ENCODE assay signal across 8 cellular contexts in the genomic region with DNA sequence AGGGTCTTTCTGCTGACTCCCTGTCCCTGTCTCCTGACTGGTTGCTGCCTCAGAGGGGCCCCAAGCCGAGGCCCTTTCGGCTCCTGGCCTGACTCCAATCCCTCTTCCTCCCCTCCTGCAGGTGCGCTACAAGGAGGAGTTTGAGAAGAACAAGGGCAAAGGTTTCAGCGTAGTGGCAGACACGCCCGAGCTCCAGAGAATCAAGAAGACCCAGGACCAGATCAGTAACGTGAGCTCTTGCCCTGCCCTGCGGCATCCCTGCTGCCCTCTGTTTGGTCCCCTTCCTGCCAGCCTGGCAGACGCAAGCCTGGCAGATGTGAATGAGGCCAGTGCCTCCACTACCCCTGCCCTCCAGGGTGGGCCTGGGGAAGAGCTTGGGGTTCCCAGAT. TPM values are rescaled to one million over a fixed set of nuclear protein-coding genes. Genes with fewer than 3 reads are reported as not detected.
DNase-seq lines count a peak whose midpoint lies in the region; TF ChIP-seq lines count a peak whose summit lies in the region.

No MANE protein-coding gene starts in this region.

- H2BK120ac ChIP-seq in H9 (ENCODE audit: low read depth, low read length, poor library complexity, severe bottlenecking): no peak overlapping the region

- no peaks in the 10 kb centered on the region for H3K23me2 ChIP-seq in H9 (ENCODE audit: insufficient read length, low read depth, low read length, poor library complexity, severe bottlenecking)

- H4K8ac ChIP-seq in H9 (replicated peaks; ENCODE audit: insufficient read length, low read depth, low read length): no peak overlapping the region

- H3K36me3 Mint-ChIP-seq in H9 (ENCODE audit: insufficient read depth in 1 of 3, low read depth in 3 of 3): peaks cover 5 to 37% (median 28%) of the 10 kb centered on the region in 3 experiments; a peak in 5 of 7 replicates

- H3K9ac ChIP-seq in H9 (ENCODE audit: extremely low read depth, insufficient read length, low read length): no peak overlapping the region

- H4K5ac ChIP-seq in H9 (ENCODE audit: insufficient read length, low read depth, low read length): no peak overlapping the region

- no peak for DNase-seq in H9
- no peak for DNase-seq in WERI-Rb-1
- no peak for DNase-seq in NCI-H345 (lab: John Stamatoyannopoulos, UW)
- DNase-seq in cerebellar cortex (ENCODE audit: low spot score): no peak
- no peak for DNase-seq in GM19240 (ENCODE audit: insufficient read length, low spot score)
- DNase-seq in BE2C: no peak

- no peak overlapping the region for H3K4me3 Mint-ChIP-seq in H9

- no peak overlapping the region for H3K4ac ChIP-seq in H9 (ENCODE audit: low read depth, low read length)

- H2BK12ac ChIP-seq in H9 (ENCODE audit: insufficient read length, low read depth, low read length): no peak overlapping the region

- H3K79me1 ChIP-seq in H9 (ENCODE audit: insufficient read depth, low read depth, low read length, poor library complexity, severe bottlenecking): no peaks in the 10 kb centered on the region

- peak overlapping the region; percentile 43 to 93 (median 57); a peak in 4 of 7 replicates for H3K27ac Mint-ChIP-seq in H9

- H3K4me3 ChIP-seq in GM08714 (ENCODE audit: low read length) (peak overlapping the region; percentile 4; the same call in 1 of the 2 replicates), WERI-Rb-1 (ENCODE audit: low read depth, low read length) (no peak overlapping the region), muscle layer of duodenum (ENCODE audit: low read depth in 1 of 2, low read length in 2 of 2) (peak overlapping the region in 1 of 2 donors; percentile 16), BE2C (ENCODE audit: low read depth, low read length) (no peak overlapping the region)

- no peak overlapping the region for H3K27ac ChIP-seq in H9 (ENCODE audit: insufficient read length, low read depth, low read length)
- peak overlapping the region; percentile 76 for H3K27ac ChIP-seq in WERI-Rb-1
- H3K27ac ChIP-seq in muscle layer of duodenum (ENCODE audit: low read length): peak overlapping the region; percentile 39

- no peak overlapping the region for H2BK5ac ChIP-seq in H9 (ENCODE audit: insufficient read length, low read length)

- H2AFZ ChIP-seq in H9 (ENCODE audit: low read length): no peak overlapping the region

- H3T11ph ChIP-seq in H9 (ENCODE audit: low read length): no peak overlapping the region

- H3K9me3 ChIP-seq in H9 (ENCODE audit: control insufficient read depth, low read depth, low read length) (no peaks in the 10 kb centered on the region), WERI-Rb-1 (ENCODE audit: severe bottlenecking) (no peaks in the 10 kb centered on the region), muscle layer of duodenum (ENCODE audit: control insufficient read depth in 1 of 2, low read length in 2 of 2) (no peaks in the 10 kb centered on the region), BE2C (no peaks in the 10 kb centered on the region)

- H3K79me2 ChIP-seq in H9 (ENCODE audit: insufficient read depth, low read length): no peaks in the 10 kb centered on the region

- H3K18ac ChIP-seq in H9 (ENCODE audit: insufficient read length, low read depth, low read length): no peak overlapping the region

- H3K27me3 ChIP-seq in H9 (ENCODE audit: insufficient read depth, low read length) (no peaks in the 10 kb centered on the region), WERI-Rb-1 (ENCODE audit: insufficient read depth, low read depth, severe bottlenecking) (no peaks in the 10 kb centered on the region), muscle layer of duodenum (ENCODE audit: low read depth, low read length) (no peaks in the 10 kb centered on the region), BE2C (no peaks in the 10 kb centered on the region)

- no peak overlapping the region for H3K23ac ChIP-seq in H9 (ENCODE audit: insufficient read length, low read depth, low read length)

- no CpG with 5 or more reads among the region's 9 CpGs for WGBS in H9 (ENCODE audit: extremely low coverage, insufficient read length, low lambda C conversion rate)

- H4K91ac ChIP-seq in H9 (ENCODE audit: insufficient read length, low read depth, low read length): no peak overlapping the region

- H4K20me1 ChIP-seq in H9 (ENCODE audit: control insufficient read depth, insufficient read depth, insufficient read length): no peaks in the 10 kb centered on the region

- H3K4me1 ChIP-seq in H9 (ENCODE audit: insufficient read depth, low read length): no peaks in the 10 kb centered on the region
- H3K4me1 ChIP-seq in muscle layer of duodenum (ENCODE audit: control insufficient read depth in 1 of 2, insufficient read depth in 2 of 2, low read length in 2 of 2): peaks cover 33 to 61% of the 10 kb centered on the region in 2 donors
- H3K4me1 ChIP-seq in BE2C: peaks cover 21% of the 10 kb centered on the region

- H3K36me3 ChIP-seq in WERI-Rb-1 (peaks cover 14% of the 10 kb centered on the region), muscle layer of duodenum (ENCODE audit: control insufficient read depth in 1 of 2, insufficient read depth in 2 of 2, low read length in 2 of 2) (peaks cover 21 to 29% of the 10 kb centered on the region in 2 donors), BE2C (no peaks in the 10 kb centered on the region)

- H3K27me3 Mint-ChIP-seq in H9 (ENCODE audit: low read depth): no peaks in the 10 kb centered on the region

- H2BK15ac ChIP-seq in H9 (ENCODE audit: low read depth, low read length): no peak overlapping the region

- no peak overlapping the region for H2AK5ac ChIP-seq in H9 (ENCODE audit: insufficient read length, low read length)

- H3K56ac ChIP-seq in H9 (ENCODE audit: insufficient read length, low read depth, low read length): no peak overlapping the region

- H3K4me2 ChIP-seq in H9 (ENCODE audit: insufficient read depth, insufficient read length, low read length): no peak overlapping the region

- H3K4me1 Mint-ChIP-seq in H9: peaks cover 19 to 27% of the 10 kb centered on the region in 2 experiments

- no peak overlapping the region for H2BK20ac ChIP-seq in H9 (ENCODE audit: low read depth, low read length, poor library complexity, severe bottlenecking)

- H3K9me3 Mint-ChIP-seq in H9: no peaks in the 10 kb centered on the region

- TF ChIP-seq CTCF in H9 (conservative IDR thresholded peaks at IDR 0.05) (no peak), WERI-Rb-1 (IDR thresholded peaks at IDR 0.05; ENCODE audit: low read depth, low read length) (no peak), BE2C (IDR thresholded peaks at IDR 0.05; ENCODE audit: low read depth, low read length) (no peak)

- H3K14ac ChIP-seq in H9 (ENCODE audit: insufficient read depth, low read length): no peak overlapping the region

RNA-seq across cellular contexts. Expression of a gene that starts 28.4 kb away (rescaled TPM):
- total RNA-seq in H9 (2021): 121 and 122 TPM in 2 replicates
- 76.5 TPM for polyA plus RNA-seq in BE2C (2012; ENCODE audit: insufficient read depth, insufficient read length, low read depth)

RNA-seq across cellular contexts. Expression of a gene that starts 44.8 kb away (rescaled TPM):
- total RNA-seq in H9 (2021): 2,040 and 2,084 TPM in 2 replicates
- 917 TPM for polyA plus RNA-seq in BE2C (2012; ENCODE audit: insufficient read depth, insufficient read length, low read depth)
